Comparison of ENCODE assay signal across 17 cellular contexts in the genomic region with DNA sequence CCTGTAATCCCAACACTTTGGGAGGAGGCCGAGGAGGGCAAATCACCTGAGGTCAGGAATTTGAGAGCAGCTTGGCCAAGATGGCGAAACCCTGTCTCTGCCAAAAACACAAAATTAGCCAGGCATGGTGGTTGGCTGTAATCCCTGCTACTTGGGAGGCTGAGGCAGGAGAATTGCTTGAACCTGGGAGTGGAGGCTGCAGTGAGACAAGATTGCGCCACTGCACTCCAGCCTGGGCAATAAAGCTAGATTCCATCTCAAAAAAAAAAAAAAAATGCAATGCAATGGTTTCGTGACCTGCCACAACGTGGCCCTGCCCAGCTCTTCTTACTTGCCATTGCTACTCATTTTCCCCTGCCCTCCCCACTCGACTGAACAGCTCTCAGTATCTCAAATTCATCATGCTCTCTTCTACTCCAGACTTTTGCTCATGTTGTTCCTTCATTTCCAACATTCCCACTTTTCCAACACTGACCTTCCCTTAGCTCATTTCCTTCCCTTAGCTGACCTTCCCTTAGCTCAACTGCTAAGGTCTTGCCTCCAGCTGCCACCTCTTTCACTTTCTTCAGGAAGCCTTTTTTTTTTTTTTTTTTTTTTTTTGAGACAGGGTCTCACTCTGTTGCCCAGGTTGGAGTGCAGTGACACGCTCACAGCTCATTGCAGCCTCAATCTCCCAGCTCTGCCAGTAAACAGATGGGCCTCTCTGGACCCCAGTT.
"Had no signal": no experiment of that assay in that cellular context is flagged by ENCODE, and none has a peak within 500 bp of the region (broad histone marks: within the 10 kb centered on the region; RNA-seq: fewer than 3 reads in every experiment).

No MANE protein-coding gene starts in this region.

- H3K4me3 ChIP-seq: coronary artery, dorsolateral prefrontal cortex, heart left ventricle, smooth muscle cell, upper lobe of left lung, uterus had no signal

- H3K27me3 ChIP-seq: dorsolateral prefrontal cortex, heart left ventricle, upper lobe of left lung, uterus had no signal

- FAIRE-seq: frontal cortex, islet of Langerhans had no signal

- H3K9me3 Mint-ChIP-seq: nephron progenitor cell had no signal

- H3K27ac ChIP-seq: dorsolateral prefrontal cortex, heart left ventricle, upper lobe of left lung, uterus had no signal

- H3K4me2 ChIP-seq: smooth muscle cell had no signal

- H3K4me1 ChIP-seq: uterus had no signal

- DNase-seq: dorsolateral prefrontal cortex; effector CD8-positive, alpha-beta T cell; heart left ventricle; hypothalamus; kidney glomerular epithelial cell; naive thymus-derived CD4-positive, alpha-beta T cell; nephron progenitor cell; posterior cingulate gyrus; stimulated activated CD4-positive, alpha-beta T cell treated with anti-CD3 and anti-CD28 coated beads, Interleukin-2, amount 100 ng/mL, for 48 hours; stimulated activated naive CD4-positive, alpha-beta T cell treated with Interleukin-2 at 50 U/mL for 16 hours; upper lobe of left lung; uterus had no signal

- H3K36me3 ChIP-seq: heart left ventricle, upper lobe of left lung, uterus had no signal

- H3K9me3 ChIP-seq: heart left ventricle, upper lobe of left lung, uterus had no signal

- ATAC-seq: esophagus mucosa; heart left ventricle; naive thymus-derived CD4-positive, alpha-beta T cell had no signal
